8 cellular contexts compared by ENCODE assay signal in the genomic region with DNA sequence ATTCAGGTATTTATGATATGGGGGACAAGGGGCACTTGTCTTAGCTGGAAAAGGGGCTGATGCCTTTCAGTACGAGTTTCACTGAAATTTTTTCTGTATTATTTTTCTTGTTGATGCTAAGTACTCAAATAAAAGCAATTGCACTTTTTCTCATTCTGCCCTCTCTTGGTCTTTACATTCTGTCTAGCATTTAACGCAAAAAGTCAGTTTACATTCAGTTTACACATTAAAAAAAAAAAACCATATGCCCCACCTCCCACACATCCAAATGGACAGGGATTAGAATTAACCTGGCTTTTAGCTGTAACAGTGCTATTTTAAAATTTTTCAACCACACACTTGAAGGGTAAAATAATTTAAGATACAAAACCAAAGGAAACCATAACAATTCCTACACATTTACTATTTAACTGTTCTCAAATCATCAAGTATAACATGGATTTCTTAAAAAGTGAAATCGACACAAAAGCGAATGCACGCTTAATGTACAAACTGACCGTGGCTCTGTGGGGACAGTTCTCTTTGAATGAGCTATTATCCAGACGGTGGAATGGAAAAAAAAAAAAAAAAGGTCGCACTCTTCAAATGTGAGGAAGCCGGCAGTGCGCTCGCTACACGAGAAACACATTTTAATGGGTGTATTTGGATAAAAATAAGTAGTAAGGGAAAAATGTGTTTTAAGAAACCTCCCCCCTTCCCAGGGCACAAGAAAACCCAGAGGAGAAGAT. TPM values are rescaled to one million over a fixed set of nuclear protein-coding genes. Genes with fewer than 3 reads are reported as not detected.
DNase-seq lines count a peak whose midpoint lies in the region; ATAC-seq and TF ChIP-seq lines count a peak whose summit lies in the region.

No MANE protein-coding gene starts in this region.

- H3K9me3 ChIP-seq in left ventricle myocardium inferior (replicated peaks), result no peaks in the 10 kb centered on the region

- peak overlapping the region; percentile 94 for H3K4me3 Mint-ChIP-seq in activated B cell treated with CpG ODN at 0.5 μM for 24 hours
- peak overlapping the region; percentile 85 for H3K4me3 Mint-ChIP-seq in stimulated activated effector memory CD8-positive, alpha-beta T cell treated with anti-CD3 and anti-CD28 coated beads, Interleukin-12 subunit alpha, Interleukin-12 subunit beta, amount 100 ng/mL, for 72 hours

- CTCF ChIA-PET in activated B cell treated with CpG ODN at 0.5 μM for 24 hours (lab: Charles Lee), result interaction anchor here (0.6 to 1.3 kb wide), 2 partner anchors 46 to 156 kb away, joined by 3 read pairs; no protein-coding TSS in a partner anchor

- H3K4me1 ChIP-seq in left ventricle myocardium inferior, result peaks cover 15% of the 10 kb centered on the region

- no peaks in the 10 kb centered on the region for H3K9me3 Mint-ChIP-seq in activated B cell treated with CpG ODN at 0.5 μM for 24 hours
- H3K9me3 Mint-ChIP-seq in stimulated activated effector memory CD8-positive, alpha-beta T cell treated with anti-CD3 and anti-CD28 coated beads, Interleukin-12 subunit alpha, Interleukin-12 subunit beta, amount 100 ng/mL, for 72 hours, result no peaks in the 10 kb centered on the region

- peaks cover 2% of the 10 kb centered on the region for H3K36me3 Mint-ChIP-seq in activated B cell treated with CpG ODN at 0.5 μM for 24 hours (ENCODE audit: low read depth)
- H3K36me3 Mint-ChIP-seq in stimulated activated effector memory CD8-positive, alpha-beta T cell treated with anti-CD3 and anti-CD28 coated beads, Interleukin-12 subunit alpha, Interleukin-12 subunit beta, amount 100 ng/mL, for 72 hours, result peaks cover 9% of the 10 kb centered on the region

- no peak overlapping the region for H3K27ac ChIP-seq in left ventricle myocardium inferior (replicated peaks)

- POLR2A ChIA-PET in activated B cell treated with CpG ODN at 0.5 μM for 24 hours (lab: Charles Lee), result interaction anchor here (0.7 to 3.7 kb wide), 4 partner anchors 108 to 583 kb away, joined by 5 to 14 read pairs (median 8); partner anchors contain the start of gene ACSL4

- H3K4me3 ChIP-seq in left ventricle myocardium inferior, result peak overlapping the region; percentile 82

- ATAC-seq in left ventricle myocardium superior, result no peak
- no peak for ATAC-seq in activated B cell treated with CpG ODN at 0.5 μM for 24 hours (ENCODE audit: low read depth)
- ATAC-seq in stimulated activated effector memory CD8-positive, alpha-beta T cell treated with anti-CD3 and anti-CD28 coated beads, Interleukin-12 subunit alpha, Interleukin-12 subunit beta, amount 100 ng/mL, for 72 hours, result no peak
- no peak for ATAC-seq in GM18909 (IDR thresholded peaks at IDR 0.05; ENCODE audit: poor library complexity, unreplicated experiment)
- ATAC-seq in HG03460 (IDR thresholded peaks at IDR 0.05; ENCODE audit: unreplicated experiment), result no peak

- H3K36me3 ChIP-seq in left ventricle myocardium inferior, result no peaks in the 10 kb centered on the region

- no peaks in the 10 kb centered on the region for H3K27me3 ChIP-seq in left ventricle myocardium inferior (ENCODE audit: low read depth)

- H3K4me1 Mint-ChIP-seq in activated B cell treated with CpG ODN at 0.5 μM for 24 hours, result peaks cover 29% of the 10 kb centered on the region
- H3K4me1 Mint-ChIP-seq in stimulated activated effector memory CD8-positive, alpha-beta T cell treated with anti-CD3 and anti-CD28 coated beads, Interleukin-12 subunit alpha, Interleukin-12 subunit beta, amount 100 ng/mL, for 72 hours, result peaks cover 11% of the 10 kb centered on the region

- H3K27ac Mint-ChIP-seq in activated B cell treated with CpG ODN at 0.5 μM for 24 hours, result peak overlapping the region; percentile 74
- H3K27ac Mint-ChIP-seq in stimulated activated effector memory CD8-positive, alpha-beta T cell treated with anti-CD3 and anti-CD28 coated beads, Interleukin-12 subunit alpha, Interleukin-12 subunit beta, amount 100 ng/mL, for 72 hours, result peak overlapping the region; percentile 96

- TF ChIP-seq CTCF in left ventricle myocardium inferior (IDR thresholded peaks at IDR 0.05; ENCODE audit: borderline replicate concordance) (no peak), activated B cell treated with CpG ODN at 0.5 μM for 24 hours (IDR thresholded peaks at IDR 0.05) (no peak)

- intact Hi-C loops in left ventricle myocardium inferior (cut with micrococcal nuclease), result no loop called here
- intact Hi-C loops in left ventricle myocardium superior (cut with micrococcal nuclease), result no loop called here
- intact Hi-C loops in activated B cell treated with CpG ODN at 0.5 μM for 24 hours (cut with micrococcal nuclease), result loop anchor here (5.0 kb wide), 3 partner anchors 34 to 1366 kb away; partner anchors contain the start of gene ALG13

- no peaks in the 10 kb centered on the region for H3K27me3 Mint-ChIP-seq in activated B cell treated with CpG ODN at 0.5 μM for 24 hours

- DNase-seq in left ventricle myocardium inferior (no peak), left ventricle myocardium superior (no peak), activated B cell treated with CpG ODN at 0.5 μM for 24 hours (no peak), hepatic stellate cell (ENCODE audit: low spot score) (peak; percentile 10), SHP77 treated with DMSO at 0.1 percent for 48 hours (lab: John Stamatoyannopoulos, UW) (no peak)
- DNase-seq in stimulated activated effector memory CD8-positive, alpha-beta T cell treated with anti-CD3 and anti-CD28 coated beads, Interleukin-12 subunit alpha, Interleukin-12 subunit beta, amount 100 ng/mL, for 72 hours (ENCODE audit: low spot score in 2 of 2), result no peak

RNA-seq across cellular contexts. Expression of gene AMMECR1, which starts 1.4 kb away (rescaled TPM):
- total RNA-seq in left ventricle myocardium inferior (0.91 TPM), left ventricle myocardium superior (1.7 TPM), activated B cell treated with CpG ODN at 0.5 μM for 24 hours (9.0 and 10.8 TPM in 2 replicates)

RNA-seq across cellular contexts. Expression of gene RTL9, which starts 42.1 kb away (rescaled TPM):
- total RNA-seq in left ventricle myocardium inferior (0.66 TPM), left ventricle myocardium superior (0.40 TPM), activated B cell treated with CpG ODN at 0.5 μM for 24 hours (not detected in 2 replicates)
